ENCODE assay signal across 1 cellular context in genomic region chr3:138846350-138846756, GRCh38.
TF ChIP-seq lines count a peak whose summit lies in the region.

No MANE protein-coding gene starts in this region.

TF ChIP-seq in GM23338, 12 proteins besides CTCF, POLR2A, EP300 and RAD21 (continued from another document):
- TF ChIP-seq ZNF462 (CRISPR knock-in tag; IDR thresholded peaks at IDR 0.05) (no peak), ZNF331 (CRISPR knock-in tag; IDR thresholded peaks at IDR 0.05; ENCODE audit: low read depth) (no peak), STAT1 (IDR thresholded peaks at IDR 0.05; ENCODE audit: unreplicated experiment) (no peak), NANOG (IDR thresholded peaks at IDR 0.05; ENCODE audit: borderline replicate concordance) (no peak), EZH2phosphoT487 (IDR thresholded peaks at IDR 0.05; ENCODE audit: unreplicated experiment) (no peak), EZH2 (IDR thresholded peaks at IDR 0.05; ENCODE audit: low read depth, unreplicated experiment) (no peak)
